Comparison of ENCODE assay signal across 16 cellular contexts in the genomic region with DNA sequence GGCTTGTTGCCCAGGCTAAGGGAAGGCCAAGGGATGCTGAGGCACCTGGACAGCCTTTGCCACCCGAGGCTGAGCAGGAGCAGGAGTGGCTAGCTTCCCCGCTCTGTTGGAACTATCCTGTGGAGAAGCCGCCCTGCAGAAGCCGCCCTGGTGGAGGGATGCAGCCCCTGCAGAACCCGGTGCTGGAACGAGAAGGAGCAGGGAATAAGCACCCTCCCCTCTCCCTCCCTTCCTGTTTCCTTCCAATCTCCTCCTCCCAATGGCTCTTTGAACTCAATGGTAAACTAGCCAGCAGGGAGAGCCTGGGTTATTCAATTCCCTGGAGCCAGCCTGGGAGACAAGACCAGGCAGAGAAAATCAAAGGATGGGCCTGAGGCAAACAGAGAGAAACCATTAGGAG. TPM values are rescaled to one million over a fixed set of nuclear protein-coding genes. Genes with fewer than 3 reads are reported as not detected.
DNase-seq lines count a peak whose midpoint lies in the region; ATAC-seq, FAIRE-seq and TF ChIP-seq lines count a peak whose summit lies in the region.
"Had no signal": no experiment of that assay in that cellular context is flagged by ENCODE, and none has a peak within 500 bp of the region (broad histone marks: within the 10 kb centered on the region; RNA-seq: fewer than 3 reads in every experiment).

No MANE protein-coding gene starts in this region.

- H3F3A ChIP-seq in GM23338 (replicated peaks; ENCODE audit: low read depth), result no peaks in the 10 kb centered on the region

- ATAC-seq in A549, result peak; percentile 85 to 94
- ATAC-seq in GM23338, result peak; percentile 94
- no peak for ATAC-seq in naive thymus-derived CD8-positive, alpha-beta T cell
- no peak for ATAC-seq in HG02610 (IDR thresholded peaks at IDR 0.05; ENCODE audit: unreplicated experiment)
- ATAC-seq in CD4-positive, alpha-beta T cell (ENCODE audit: poor library complexity), result no peak
- ATAC-seq: lower lobe of right lung had no signal

- no peak overlapping the region for H3K4me2 ChIP-seq in A549
- H3K4me2 ChIP-seq in GM23338, result no peak overlapping the region

- no peaks in the 10 kb centered on the region for H3K9me3 ChIP-seq in A549
- no peaks in the 10 kb centered on the region for H3K9me3 ChIP-seq in CD4-positive, alpha-beta T cell (ENCODE audit: control insufficient read depth, low read length)
- H3K9me3 ChIP-seq: lower lobe of right lung, vagina had no signal

- TF ChIP-seq EP300 in A549 (IDR thresholded peaks at IDR 0.05), result no peak

- H2AFZ ChIP-seq in GM23338, result 0 out of 2 replicates have a peak overlapping the region, but pooled peaks have one; percentile 52

- CTCF ChIA-PET in A549 (lab: Yijun Ruan, JAX), result interaction anchor here (1.2 kb wide), 1 partner anchor 37 kb away, joined by 3 read pairs; no protein-coding TSS in a partner anchor
- CTCF ChIA-PET in CD4-positive, alpha-beta T cell (lab: Charles Lee), result no interaction called here

- peaks cover 6% of the 10 kb centered on the region for H3K27me3 Mint-ChIP-seq in GM23338 (ENCODE audit: insufficient read depth, low read depth, poor library complexity)
- peaks cover 5 to 37% (median 14%) of the 10 kb centered on the region in 5 donors for H3K27me3 Mint-ChIP-seq in naive thymus-derived CD8-positive, alpha-beta T cell
- H3K27me3 Mint-ChIP-seq in CD4-positive, alpha-beta T cell, result peaks cover 17% of the 10 kb centered on the region

- intact Hi-C loops in CD4-positive, alpha-beta T cell (cut with DNase I, micrococcal nuclease), result no loop called here

- FAIRE-seq in A549 (lab: Jason Lieb, UNC), result no peak
- FAIRE-seq: G401.6 had no signal

- H3K4me3 ChIP-seq in A549, result no peak overlapping the region
- no peak overlapping the region for H3K4me3 ChIP-seq in GM23338
- H3K4me3 ChIP-seq: dorsolateral prefrontal cortex, lower lobe of right lung, vagina had no signal

- H3K36me3 Mint-ChIP-seq in GM23338 (ENCODE audit: low read depth), result peaks cover 32% of the 10 kb centered on the region
- H3K36me3 Mint-ChIP-seq in naive thymus-derived CD8-positive, alpha-beta T cell, result no peaks in the 10 kb centered on the region
- H3K36me3 Mint-ChIP-seq in CD4-positive, alpha-beta T cell (ENCODE audit: low read depth), result no peaks in the 10 kb centered on the region

- POLR2A ChIA-PET in A549 (lab: Yijun Ruan, JAX), result no interaction called here
- POLR2A ChIA-PET in naive thymus-derived CD8-positive, alpha-beta T cell (lab: Charles Lee), result no interaction called here
- POLR2A ChIA-PET in CD4-positive, alpha-beta T cell (lab: Charles Lee), result no interaction called here

- H3K9me2 ChIP-seq in GM23338 (ENCODE audit: insufficient read depth), result no peaks in the 10 kb centered on the region; the same call in 1 of the 2 replicates

- H3K27ac ChIP-seq in A549 (no peak overlapping the region), GM23338 (ENCODE audit: low read depth) (no peak overlapping the region)
- H3K27ac ChIP-seq in CD4-positive, alpha-beta T cell (ENCODE audit: low read depth, low read length), result no peak overlapping the region
- H3K27ac ChIP-seq: dorsolateral prefrontal cortex, lower lobe of right lung, vagina, VCaP had no signal

- H3K79me2 ChIP-seq in GM23338 (replicated peaks; ENCODE audit: insufficient read depth), result no peaks in the 10 kb centered on the region

- 37% methylated on average over 5 of the region's 6 CpGs for WGBS in A549 (ENCODE audit: missing lambda C conversion rate)

- H3K4me1 Mint-ChIP-seq in GM23338, result no peaks in the 10 kb centered on the region; the same call in 2 of the 3 replicates
- peaks cover 0 to 12% (median 0%) of the 10 kb centered on the region in 4 donors for H3K4me1 Mint-ChIP-seq in naive thymus-derived CD8-positive, alpha-beta T cell
- no peaks in the 10 kb centered on the region for H3K4me1 Mint-ChIP-seq in CD4-positive, alpha-beta T cell (ENCODE audit: low read depth)

- no peak overlapping the region for H3K27ac Mint-ChIP-seq in GM23338
- no peak overlapping the region for H3K27ac Mint-ChIP-seq in naive thymus-derived CD8-positive, alpha-beta T cell
- H3K27ac Mint-ChIP-seq in CD4-positive, alpha-beta T cell, result no peak overlapping the region

- H4K20me1 ChIP-seq in GM23338 (replicated peaks; ENCODE audit: insufficient read depth), result no peaks in the 10 kb centered on the region

- TF ChIP-seq CTCF in A549 (IDR thresholded peaks at IDR 0.05) (no peak), GM23338 (conservative IDR thresholded peaks at IDR 0.05; ENCODE audit: low read depth in 2 of 2) (peak; percentile 37 to 45; a peak in 2 of 4 replicates)
- TF ChIP-seq CTCF in CD4-positive, alpha-beta T cell (IDR thresholded peaks at IDR 0.05), result no peak

- DNase-seq in A549 (ENCODE audit: low read depth in 1 of 2, low spot score in 1 of 2) (peak; percentile 12 to 15), GM23338 (ENCODE audit: low spot score) (peak; percentile 74), SK-N-DZ (ENCODE audit: low spot score) (peak; percentile 65), iPS-NIHi7 (ENCODE audit: extremely low spot score) (peak; percentile 92), NCI-H2171 treated with DMSO at 0.1 percent for 48 hours (lab: John Stamatoyannopoulos, UW) (no peak)
- no peak for DNase-seq in naive thymus-derived CD8-positive, alpha-beta T cell
- DNase-seq in CD4-positive, alpha-beta T cell, result no peak
- DNase-seq: dorsolateral prefrontal cortex, foreskin fibroblast, lower lobe of right lung, NCI-H2081 had no signal

- H3K27me3 ChIP-seq in GM23338 (ENCODE audit: insufficient read depth), result no peaks in the 10 kb centered on the region
- H3K27me3 ChIP-seq in CD4-positive, alpha-beta T cell (ENCODE audit: control insufficient read depth, insufficient read depth, low read length), result peaks cover 1% of the 10 kb centered on the region
- H3K27me3 ChIP-seq: dorsolateral prefrontal cortex, vagina had no signal

- peaks cover 42% of the 10 kb centered on the region for H3K9me3 Mint-ChIP-seq in GM23338
- H3K9me3 Mint-ChIP-seq in naive thymus-derived CD8-positive, alpha-beta T cell, result peaks cover 0 to 2% (median 0%) of the 10 kb centered on the region in 9 donors
- H3K9me3 Mint-ChIP-seq in CD4-positive, alpha-beta T cell, result no peaks in the 10 kb centered on the region

- no peak overlapping the region for H3K4me3 Mint-ChIP-seq in GM23338
- no peak overlapping the region for H3K4me3 Mint-ChIP-seq in naive thymus-derived CD8-positive, alpha-beta T cell
- no peak overlapping the region for H3K4me3 Mint-ChIP-seq in CD4-positive, alpha-beta T cell

- H3K4me1 ChIP-seq in A549 (no peaks in the 10 kb centered on the region), GM23338 (ENCODE audit: insufficient read depth) (no peaks in the 10 kb centered on the region)
- H3K4me1 ChIP-seq: lower lobe of right lung, vagina had no signal

- TF ChIP-seq POLR2A in A549 (IDR thresholded peaks at IDR 0.05; ENCODE audit: low read length), result no peak

- H3K36me3 ChIP-seq in GM23338 (ENCODE audit: insufficient read depth), result no peaks in the 10 kb centered on the region; the same call in 1 of the 2 replicates
- H3K36me3 ChIP-seq: lower lobe of right lung, vagina had no signal

- TF ChIP-seq RAD21 in A549 (conservative IDR thresholded peaks at IDR 0.05 in 1 of 2, IDR thresholded peaks at IDR 0.05 in 1 of 2), result no peak

TF ChIP-seq in GM23338, 12 proteins besides CTCF, POLR2A, EP300 and RAD21 (continues in another document):
- no peak for TF ChIP-seq STAT1 (IDR thresholded peaks at IDR 0.05; ENCODE audit: unreplicated experiment)

RNA-seq across cellular contexts. Expression of a gene that starts 11.8 kb away (rescaled TPM):
- polyA plus RNA-seq in A549 (2011; rRNA removed) (0.08 TPM in 1 of 2 replicates, not detected in the other), A549 (2017; fragmentation: RNase III; extraction: RNeasy Plus Mini Kit Qiagen cat#74134 plus additional on column Dnase treatment) (not detected in 3 replicates), GM23338 (2016; fragmentation: Nextera tagmentation; extraction: Ambion mirVana) (not detected in 2 replicates)
- not detected in 2 replicates for polyA plus RNA-seq in A549 (2012; cell fraction: cytosol; rRNA removed)
- polyA plus RNA-seq in A549 (2012; cell fraction: nucleus; rRNA removed), result not detected in 2 replicates
- polyA minus RNA-seq in A549 (2011; rRNA and poly(A)+ RNA removed), result not detected in 2 replicates
- total RNA-seq in GM23338 (2014; rRNA removed; shearing (Covaris generic)), result not detected in 2 replicates
- polyA plus RNA-seq in SK-N-DZ (2014; cell fraction: cytosol; rRNA removed), result not detected in 2 replicates
- polyA plus RNA-seq in SK-N-DZ (2014; cell fraction: nucleus; rRNA removed), result not detected in 2 replicates
- total RNA-seq in naive thymus-derived CD8-positive, alpha-beta T cell, result not detected
- not detected for polyA plus RNA-seq in naive thymus-derived CD8-positive, alpha-beta T cell
- total RNA-seq in CD4-positive, alpha-beta T cell, result not detected
- total RNA-seq: lower lobe of right lung, omental fat pad had no signal

RNA-seq across cellular contexts. Expression of a gene that starts 13.8 kb away (rescaled TPM):
- polyA plus RNA-seq in A549 (2011; rRNA removed) (0.10 and 0.20 TPM in 2 replicates), A549 (2017; fragmentation: RNase III; extraction: RNeasy Plus Mini Kit Qiagen cat#74134 plus additional on column Dnase treatment) (0.06 to 0.14 TPM in 2 of 3 replicates, not detected in the other), GM23338 (2016; fragmentation: Nextera tagmentation; extraction: Ambion mirVana) (0.26 TPM in 1 of 2 replicates, not detected in the other)
- polyA plus RNA-seq in A549 (2012; cell fraction: cytosol; rRNA removed), result not detected in 2 replicates
- not detected in 2 replicates for polyA plus RNA-seq in A549 (2012; cell fraction: nucleus; rRNA removed)
- polyA minus RNA-seq in A549 (2011; rRNA and poly(A)+ RNA removed), result not detected in 2 replicates
- not detected in 2 replicates for total RNA-seq in GM23338 (2014; rRNA removed; shearing (Covaris generic))
- not detected in 2 replicates for polyA plus RNA-seq in SK-N-DZ (2014; cell fraction: cytosol; rRNA removed)
- polyA plus RNA-seq in SK-N-DZ (2014; cell fraction: nucleus; rRNA removed), result not detected in 2 replicates
- total RNA-seq in naive thymus-derived CD8-positive, alpha-beta T cell, result not detected
- polyA plus RNA-seq in naive thymus-derived CD8-positive, alpha-beta T cell, result not detected
- not detected for total RNA-seq in CD4-positive, alpha-beta T cell
- total RNA-seq: lower lobe of right lung, omental fat pad had no signal

RNA-seq across cellular contexts. Expression of a gene that starts 41.1 kb away (rescaled TPM):
- 0.42 and 0.49 TPM in 2 replicates for polyA plus RNA-seq in A549 (2011; rRNA removed)
- polyA plus RNA-seq in A549 (2012; cell fraction: cytosol; rRNA removed), result 0.08 and 0.12 TPM in 2 replicates
- 0.04 and 0.07 TPM in 2 replicates for polyA plus RNA-seq in A549 (2012; cell fraction: nucleus; rRNA removed)
- polyA plus RNA-seq in A549 (2017; fragmentation: RNase III; extraction: RNeasy Plus Mini Kit Qiagen cat#74134 plus additional on column Dnase treatment), result 0.05 to 0.08 TPM in 2 of 3 replicates, not detected in the other
- polyA minus RNA-seq in A549 (2011; rRNA and poly(A)+ RNA removed), result 0.33 and 0.44 TPM in 2 replicates
- 0.10 TPM in 1 of 2 replicates, not detected in the other for total RNA-seq in GM23338 (2014; rRNA removed; shearing (Covaris generic))
- 0.18 and 0.21 TPM in 2 replicates for polyA plus RNA-seq in GM23338 (2016; fragmentation: Nextera tagmentation; extraction: Ambion mirVana)
- not detected in 2 replicates for polyA plus RNA-seq in SK-N-DZ (2014; cell fraction: cytosol; rRNA removed)
- not detected in 2 replicates for polyA plus RNA-seq in SK-N-DZ (2014; cell fraction: nucleus; rRNA removed)
- total RNA-seq in naive thymus-derived CD8-positive, alpha-beta T cell, result not detected
- not detected for polyA plus RNA-seq in naive thymus-derived CD8-positive, alpha-beta T cell
- not detected for total RNA-seq in CD4-positive, alpha-beta T cell
- total RNA-seq: lower lobe of right lung, omental fat pad, vagina had no signal

Comparison
In these comparisons a context has a peak if more than half of its experiments do, and no peak if none do; other contexts are left out.
1. ATAC-seq: peak in A549 (2 of 2) and GM23338 (single experiment); none in naive thymus-derived CD8-positive, alpha-beta T cell (0 of 2), HG02610 (single experiment) and CD4-positive, alpha-beta T cell (single experiment).
2. DNase-seq: peak in A549 (2 of 2), GM23338 (single experiment), SK-N-DZ (single experiment) and iPS-NIHi7 (single experiment); none in naive thymus-derived CD8-positive, alpha-beta T cell (0 of 10), NCI-H2171 treated with DMSO at 0.1 percent for 48 hours (single experiment) and CD4-positive, alpha-beta T cell (0 of 10).
3. CTCF ChIP-seq: peak in GM23338 (2 of 2); none in A549 (single experiment) and CD4-positive, alpha-beta T cell (single experiment).